27 cellular contexts compared by ENCODE assay signal in genomic region chrY:14708158-14708557, GRCh38.
"Had no signal": no experiment of that assay in that cellular context is flagged by ENCODE, and none has a peak within 500 bp of the region (broad histone marks: within the 10 kb centered on the region; RNA-seq: fewer than 3 reads in every experiment).

No MANE protein-coding gene starts in this region.

- H3K27me3 ChIP-seq: adrenal gland, breast epithelium, gastroesophageal sphincter, heart left ventricle had no signal

- H3K27ac ChIP-seq: adrenal gland, breast epithelium, coronary artery, gastroesophageal sphincter, heart left ventricle had no signal

- H3K4me3 ChIP-seq: adrenal gland, breast epithelium, coronary artery, gastroesophageal sphincter, heart left ventricle had no signal

- H3K4me1 ChIP-seq: adrenal gland, breast epithelium, gastroesophageal sphincter, heart left ventricle had no signal

- DNase-seq: activated CD4-positive, alpha-beta memory T cell treated with anti-CD3 and anti-CD28 coated beads for 36 hours; activated CD4-positive, alpha-beta T cell treated with anti-CD3 and anti-CD28 coated beads for 36 hours; activated CD4-positive, alpha-beta T cell treated with anti-CD3 and anti-CD28 coated beads, Interleukin-2, amount 10 ng/mL, durations not matched to agents 24 days and 14 days; activated CD4-positive, CD25-positive, alpha-beta regulatory T cell; activated CD4-positive, CD25-positive, alpha-beta regulatory T cell treated with anti-CD3 and anti-CD28 coated beads, Interleukin-2, amount 50 U/mL, for 72 hours; activated CD8-positive, alpha-beta memory T cell treated with anti-CD3 and anti-CD28 coated beads, Interleukin-2, amount 10 ng/mL, durations not matched to agents 7 days and 5 days; activated CD8-positive, alpha-beta memory T cell treated with anti-CD3 and anti-CD28 coated beads, Interleukin-2, amount 50 U/mL, for 4 hours; activated CD8-positive, alpha-beta T cell treated with anti-CD3 and anti-CD28 coated beads, Interleukin-2, amount 10 ng/mL, durations not matched to agents 7 days and 5 days; activated effector memory CD4-positive, alpha-beta T cell treated with anti-CD3 and anti-CD28 coated beads, Interleukin-2, amount 50 U/mL, for 16 hours; activated naive CD4-positive, alpha-beta T cell treated with anti-CD3 and anti-CD28 coated beads for 36 hours; activated naive CD8-positive, alpha-beta T cell treated with anti-CD3 and anti-CD28 coated beads for 36 hours; activated naive CD8-positive, alpha-beta T cell treated with anti-CD3 and anti-CD28 coated beads, Interleukin-2, amount 50 U/mL, for 24 hours; activated T-cell treated with anti-CD3 and anti-CD28 coated beads, Interleukin-2, amount 50 U/mL, for 1 hour; activated T-cell treated with anti-CD3 and anti-CD28 coated beads, Interleukin-2, amount 50 U/mL, for 48 hours; adrenal gland; amygdala; aorta; effector CD4-positive, alpha-beta T cell; effector memory CD8-positive, alpha-beta T cell; foreskin melanocyte; glutamatergic neuron; heart left ventricle; T-helper 1 cell; T-helper 17 cell had no signal

- H3K9me3 ChIP-seq: adrenal gland, breast epithelium, gastroesophageal sphincter had no signal

- H3K36me3 ChIP-seq: adrenal gland, breast epithelium, gastroesophageal sphincter, heart left ventricle had no signal
